In genomic region chr19:50377051-50377441, GRCh38 we compare ENCODE assay signal across 8 cellular contexts. TPM values are rescaled to one million over a fixed set of nuclear protein-coding genes. Genes with fewer than 3 reads are reported as not detected.
DNase-seq lines count a peak whose midpoint lies in the region; ATAC-seq, FAIRE-seq and TF ChIP-seq lines count a peak whose summit lies in the region.

No MANE protein-coding gene starts in this region.

- CTCF ChIA-PET in Panc1 (lab: Charles Lee) = no interaction called here

- no peaks in the 10 kb centered on the region for H3K36me3 ChIP-seq in Panc1 (ENCODE audit: control insufficient read depth, insufficient read depth, low read length)
- H3K36me3 ChIP-seq in thoracic aorta = peaks cover 42% of the 10 kb centered on the region

- ATAC-seq in Right ventricle myocardium superior (ENCODE audit: poor library complexity) (peak; percentile 9), left ventricle myocardium superior (no peak), Panc1 (peak; percentile 43), left lobe of liver (peak; percentile 7), thoracic aorta (ENCODE audit: insufficient number of reproducible peaks, low FRiP score, low read depth) (no peak), GM19324 (IDR thresholded peaks at IDR 0.05; ENCODE audit: low FRiP score, unreplicated experiment) (no peak)
- ATAC-seq in activated naive CD8-positive, alpha-beta T cell treated with anti-CD3 and anti-CD28 coated beads, Interleukin-2, amount 50 U/mL, for 24 hours = peak; percentile 7

- peaks cover 19% of the 10 kb centered on the region for H3K36me3 Mint-ChIP-seq in activated naive CD8-positive, alpha-beta T cell treated with anti-CD3 and anti-CD28 coated beads, Interleukin-2, amount 50 U/mL, for 24 hours (ENCODE audit: low read depth)

- H3K27ac ChIP-seq in Panc1 (ENCODE audit: low read length) = no peak overlapping the region
- peak overlapping the region in 1 of 2 donors; percentile 41 for H3K27ac ChIP-seq in thoracic aorta

- no peaks in the 10 kb centered on the region for H3K9me3 ChIP-seq in Panc1 (ENCODE audit: control insufficient read depth, insufficient read depth, low read depth, low read length)
- H3K9me3 ChIP-seq in thoracic aorta = no peaks in the 10 kb centered on the region

- POLR2A ChIA-PET in Panc1 (lab: Charles Lee) = no interaction called here

- TF ChIP-seq CTCF in Panc1 (IDR thresholded peaks at IDR 0.05) (no peak), thoracic aorta (IDR thresholded peaks at IDR 0.05) (no peak)

- no TSS peak for BruUV-seq in Panc1 (replicated peaks; lab: Mats Ljungman, UMichigan)

- no peak for FAIRE-seq in GM12891 (lab: Jason Lieb, UNC)

- H3K27me3 ChIP-seq in Panc1 (ENCODE audit: control insufficient read depth, insufficient read depth, low read length) = no peaks in the 10 kb centered on the region
- H3K27me3 ChIP-seq in thoracic aorta (replicated peaks; ENCODE audit: insufficient read depth) = no peaks in the 10 kb centered on the region

- TF ChIP-seq POLR2A in GM12891 (IDR thresholded peaks at IDR 0.05; ENCODE audit: low read depth, low read length) = no peak

- H3K4me3 ChIP-seq in Panc1 (ENCODE audit: low read depth in 2 of 2, low read length in 2 of 2) = peak overlapping the region in 1 of 2 experiments; percentile 32; a peak in 1 of 4 replicates
- peak overlapping the region; percentile 99 for H3K4me3 ChIP-seq in thoracic aorta

- H3K27ac Mint-ChIP-seq in activated naive CD8-positive, alpha-beta T cell treated with anti-CD3 and anti-CD28 coated beads, Interleukin-2, amount 50 U/mL, for 24 hours = peak overlapping the region; percentile 82

- peak overlapping the region; percentile 99 for H3K4me3 Mint-ChIP-seq in activated naive CD8-positive, alpha-beta T cell treated with anti-CD3 and anti-CD28 coated beads, Interleukin-2, amount 50 U/mL, for 24 hours

- intact Hi-C loops in Right ventricle myocardium superior (cut with DNase I) = no loop called here
- intact Hi-C loops in left ventricle myocardium superior (cut with micrococcal nuclease) = no loop called here
- intact Hi-C loops in Panc1 (cut with micrococcal nuclease; ENCODE audit: unreplicated experiment) = no loop called here

- H3K4me1 ChIP-seq in Panc1 (ENCODE audit: control insufficient read depth, insufficient read depth, low read length) = peaks cover 4% of the 10 kb centered on the region; the same call in 1 of the 2 replicates
- peaks cover 8 to 10% of the 10 kb centered on the region in 2 donors for H3K4me1 ChIP-seq in thoracic aorta (ENCODE audit: control insufficient read depth in 1 of 2, low read depth in 2 of 2)

- in situ Hi-C loops in Panc1 (cut with HindIII; ENCODE audit: low pct_unique_long_range_greater_than_20kb, low sequenced_read_pairs) = no loop called here

- peaks cover 20% of the 10 kb centered on the region for H3K4me1 Mint-ChIP-seq in activated naive CD8-positive, alpha-beta T cell treated with anti-CD3 and anti-CD28 coated beads, Interleukin-2, amount 50 U/mL, for 24 hours

- H3K9me3 Mint-ChIP-seq in activated naive CD8-positive, alpha-beta T cell treated with anti-CD3 and anti-CD28 coated beads, Interleukin-2, amount 50 U/mL, for 24 hours = no peaks in the 10 kb centered on the region

- DNase-seq in Right ventricle myocardium superior = no peak
- no peak for DNase-seq in left ventricle myocardium superior
- no peak for DNase-seq in Panc1 (ENCODE audit: low read depth, low spot score)
- peak; percentile 58 for DNase-seq in activated naive CD8-positive, alpha-beta T cell treated with anti-CD3 and anti-CD28 coated beads, Interleukin-2, amount 50 U/mL, for 24 hours
- DNase-seq in left lobe of liver (ENCODE audit: low spot score) = no peak
- DNase-seq in thoracic aorta (ENCODE audit: low spot score) = no peak
- DNase-seq in GM12891 (ENCODE audit: insufficient read length, low spot score) = no peak

- no peaks in the 10 kb centered on the region for H3K27me3 Mint-ChIP-seq in activated naive CD8-positive, alpha-beta T cell treated with anti-CD3 and anti-CD28 coated beads, Interleukin-2, amount 50 U/mL, for 24 hours

TF ChIP-seq in GM12891, 5 proteins besides CTCF, POLR2A, EP300 and RAD21:
- TF ChIP-seq POU2F2 (IDR thresholded peaks at IDR 0.05; ENCODE audit: low read depth, low read length) (no peak), TAF1 (IDR thresholded peaks at IDR 0.05; ENCODE audit: low read depth, low read length) (no peak), SPI1 (IDR thresholded peaks at IDR 0.05; ENCODE audit: low read depth, low read length) (no peak), POLR2AphosphoS5 (IDR thresholded peaks at IDR 0.05; ENCODE audit: low read depth, low read length) (no peak), PAX5 (IDR thresholded peaks at IDR 0.05; ENCODE audit: insufficient read depth, low read length, severe bottlenecking) (no peak)

RNA-seq across cellular contexts. Expression of gene NR1H2, which starts 0.8 kb away (rescaled TPM):
- total RNA-seq in Right ventricle myocardium superior (68.4 TPM), left ventricle myocardium superior (76.5 TPM), Panc1 (2021; ENCODE audit: unreplicated experiment) (55.8 TPM), left lobe of liver (32.2 TPM), thoracic aorta (100 to 1,000 TPM; 113 to 138 TPM)
- polyA plus RNA-seq in Panc1 (2012; ENCODE audit: insufficient read length) = 81.9 TPM
- polyA plus RNA-seq in GM12891 (2012; ENCODE audit: low read depth, missing spikeins) = 33.6 TPM

RNA-seq across cellular contexts. Expression of gene POLD1, which starts 7.1 kb away (rescaled TPM):
- total RNA-seq in Right ventricle myocardium superior (7.8 TPM), left ventricle myocardium superior (10.6 TPM), Panc1 (2021; ENCODE audit: unreplicated experiment) (71.7 TPM), left lobe of liver (8.2 TPM), thoracic aorta (10 to 100 TPM; 12.8 to 39.5 TPM)
- 54.9 TPM for polyA plus RNA-seq in Panc1 (2012; ENCODE audit: insufficient read length)
- polyA plus RNA-seq in GM12891 (2012; ENCODE audit: low read depth, missing spikeins) = 63.4 TPM

RNA-seq across cellular contexts. Expression of gene NAPSA, which starts 11.6 kb away (rescaled TPM):
- total RNA-seq in Right ventricle myocardium superior = 0.40 TPM
- total RNA-seq in left ventricle myocardium superior = 0.32 TPM
- total RNA-seq in Panc1 (2021; ENCODE audit: unreplicated experiment) = 2.5 TPM
- 0.99 TPM for polyA plus RNA-seq in Panc1 (2012; ENCODE audit: insufficient read length)
- total RNA-seq in left lobe of liver = 3.3 TPM
- total RNA-seq in thoracic aorta = not detected
- 21.5 TPM for polyA plus RNA-seq in GM12891 (2012; ENCODE audit: low read depth, missing spikeins)

RNA-seq across cellular contexts. Expression of gene SPIB, which starts 41.7 kb away (rescaled TPM):
- total RNA-seq in Right ventricle myocardium superior (not detected), left ventricle myocardium superior (not detected), Panc1 (2021; ENCODE audit: unreplicated experiment) (not detected), left lobe of liver (not detected), thoracic aorta (not detected)
- polyA plus RNA-seq in Panc1 (2012; ENCODE audit: insufficient read length) = 0.27 TPM
- 80.2 TPM for polyA plus RNA-seq in GM12891 (2012; ENCODE audit: low read depth, missing spikeins)

RNA-seq across cellular contexts. Expression of gene KCNC3, which starts 47.9 kb away (rescaled TPM):
- total RNA-seq in Right ventricle myocardium superior (2.0 TPM), left ventricle myocardium superior (2.5 TPM), Panc1 (2021; ENCODE audit: unreplicated experiment) (10.8 TPM), left lobe of liver (4.0 TPM), thoracic aorta (1 to 10 TPM; 1.3 to 4.2 TPM)
- polyA plus RNA-seq in Panc1 (2012; ENCODE audit: insufficient read length) = 13.8 TPM
- polyA plus RNA-seq in GM12891 (2012; ENCODE audit: low read depth, missing spikeins) = 2.3 TPM

Comparison
In these comparisons a context has a peak if more than half of its experiments do, and no peak if none do; other contexts are left out.
1. ATAC-seq: peak in Right ventricle myocardium superior (single experiment), Panc1 (single experiment), activated naive CD8-positive, alpha-beta T cell treated with anti-CD3 and anti-CD28 coated beads, Interleukin-2, amount 50 U/mL, for 24 hours (single experiment) and left lobe of liver (single experiment); none in left ventricle myocardium superior (single experiment), thoracic aorta (single experiment) and GM19324 (single experiment).